In the genomic region with DNA sequence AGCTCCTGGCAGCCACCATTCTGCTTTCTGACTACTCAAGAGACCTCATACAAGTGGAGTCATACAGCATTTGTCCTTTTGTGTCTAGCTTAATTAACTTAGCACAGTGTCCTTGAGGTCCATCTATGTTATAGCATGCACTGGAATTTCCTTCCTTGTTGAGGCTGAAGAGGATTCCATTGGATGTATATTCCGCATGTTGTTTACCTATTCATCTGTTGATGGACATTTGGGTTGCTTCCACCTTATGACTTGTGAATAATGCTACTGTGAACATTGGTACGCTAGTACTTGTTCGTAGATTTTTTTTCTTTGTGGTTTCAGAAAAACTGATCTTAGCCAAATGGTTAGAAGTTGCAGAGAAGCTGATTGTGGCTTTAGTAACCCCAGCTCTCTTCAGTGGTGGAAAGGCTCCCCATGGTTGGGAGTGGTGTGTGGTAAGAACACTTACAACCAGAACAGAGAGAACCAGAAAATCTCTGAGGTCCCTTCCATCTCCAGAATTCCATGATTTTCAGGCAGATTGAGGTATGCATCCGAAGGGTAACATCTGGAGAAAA, we compare ENCODE assay signal across 9 cellular contexts.
DNase-seq lines count a peak whose midpoint lies in the region; ATAC-seq and TF ChIP-seq lines count a peak whose summit lies in the region.
"Had no signal": no experiment of that assay in that cellular context is flagged by ENCODE, and none has a peak within 500 bp of the region (broad histone marks: within the 10 kb centered on the region; RNA-seq: fewer than 3 reads in every experiment).

No MANE protein-coding gene starts in this region.

- no peak for TF ChIP-seq POLR2A in vagina (IDR thresholded peaks at IDR 0.05)

- DNase-seq in heart right ventricle, result no peak
- DNase-seq in Right ventricle myocardium inferior (ENCODE audit: missing footprints), result no peak
- DNase-seq in dorsolateral prefrontal cortex, result no peak
- no peak for DNase-seq in vagina (ENCODE audit: extremely low spot score in 2 of 2)
- no peak for DNase-seq in H7
- DNase-seq in cerebellum (ENCODE audit: low spot score), result no peak
- DNase-seq: stimulated activated naive CD4-positive, alpha-beta T cell had no signal

- H3K27ac ChIP-seq in heart right ventricle (peak overlapping the region; percentile 63 to 96 (median 88)), dorsolateral prefrontal cortex (peak overlapping the region in 51 of 59 donors; percentile 38 to 94 (median 80)), parathyroid adenoma (peak overlapping the region; percentile 53), vagina (peak overlapping the region; percentile 92)

- TF ChIP-seq CTCF in heart right ventricle (IDR thresholded peaks at IDR 0.05), result no peak
- no peak for TF ChIP-seq CTCF in dorsolateral prefrontal cortex (IDR thresholded peaks at IDR 0.05 in 54 of 56, conservative IDR thresholded peaks at IDR 0.05 in 2 of 56; ENCODE audit: low read depth in 1 of 56, partially characterized antibody in 56 of 56)
- no peak for TF ChIP-seq CTCF in parathyroid adenoma (IDR thresholded peaks at IDR 0.05)
- TF ChIP-seq CTCF in vagina (IDR thresholded peaks at IDR 0.05), result no peak

- WGBS in heart right ventricle, 2 donors, result 75 to 82% methylated on average over 4 of the region's 4 CpGs

- no peaks in the 10 kb centered on the region for H3K79me2 ChIP-seq in parathyroid adenoma

- H3K27me3 ChIP-seq in heart right ventricle, result no peaks in the 10 kb centered on the region
- H3K27me3 ChIP-seq in dorsolateral prefrontal cortex, result no peaks in the 10 kb centered on the region
- no peaks in the 10 kb centered on the region for H3K27me3 ChIP-seq in parathyroid adenoma (ENCODE audit: control insufficient read depth, insufficient read depth, low read length)
- H3K27me3 ChIP-seq in vagina, result no peaks in the 10 kb centered on the region
- H3K27me3 ChIP-seq in H7 (ENCODE audit: control insufficient read depth, insufficient read depth, low read length), result no peaks in the 10 kb centered on the region

- peaks cover 18 to 94% (median 75%) of the 10 kb centered on the region in 9 donors for H3K4me1 ChIP-seq in heart right ventricle
- no peaks in the 10 kb centered on the region for H3K4me1 ChIP-seq in parathyroid adenoma
- peaks cover 55% of the 10 kb centered on the region for H3K4me1 ChIP-seq in vagina

- no peak overlapping the region for H3K9ac ChIP-seq in parathyroid adenoma

- H3K4me2 ChIP-seq in parathyroid adenoma (ENCODE audit: low read length), result no peak overlapping the region

- no peak overlapping the region for H3K4me3 ChIP-seq in heart right ventricle
- H3K4me3 ChIP-seq in dorsolateral prefrontal cortex, result peak overlapping the region in 1 of 59 donors; percentile 9
- no peak overlapping the region for H3K4me3 ChIP-seq in parathyroid adenoma (ENCODE audit: low read depth, low read length)
- H3K4me3 ChIP-seq in vagina, result no peak overlapping the region
- H3K4me3 ChIP-seq in H7 (ENCODE audit: insufficient read depth, low read depth, low read length), result no peak overlapping the region

- H3K9me3 ChIP-seq in heart right ventricle (peaks cover 0 to 4% (median 0%) of the 10 kb centered on the region in 11 donors), parathyroid adenoma (ENCODE audit: control insufficient read depth, low read length) (no peaks in the 10 kb centered on the region), vagina (no peaks in the 10 kb centered on the region)

- ATAC-seq in heart right ventricle, result no peak
- no peak for ATAC-seq in Right ventricle myocardium inferior
- no peak for ATAC-seq in HG03460 (IDR thresholded peaks at IDR 0.05; ENCODE audit: unreplicated experiment)

- H3K36me3 ChIP-seq in heart right ventricle, result no peaks in the 10 kb centered on the region
- H3K36me3 ChIP-seq in parathyroid adenoma (ENCODE audit: control insufficient read depth, insufficient read depth, low read length), result no peaks in the 10 kb centered on the region
- no peaks in the 10 kb centered on the region for H3K36me3 ChIP-seq in vagina
- H3K36me3 ChIP-seq in H7 (replicated peaks; ENCODE audit: control insufficient read depth, insufficient read depth, low read length), result no peaks in the 10 kb centered on the region

- H2AFZ ChIP-seq in parathyroid adenoma, result no peak overlapping the region

- intact Hi-C loops in heart right ventricle (cut with DNase I) (loop anchor here in 3 of 10 donors (5.0 kb wide), 2 partner anchors 33 to 87 kb away; no protein-coding TSS in a partner anchor), Right ventricle myocardium inferior (cut with DNase I) (loop anchor here (5.0 kb wide), 1 partner anchor 33 kb away; no protein-coding TSS in a partner anchor), dorsolateral prefrontal cortex (cut with DNase I) (no loop called here), vagina (cut with DNase I) (no loop called here)
